ENCODE assay signal across 1 cellular context in the genomic region with DNA sequence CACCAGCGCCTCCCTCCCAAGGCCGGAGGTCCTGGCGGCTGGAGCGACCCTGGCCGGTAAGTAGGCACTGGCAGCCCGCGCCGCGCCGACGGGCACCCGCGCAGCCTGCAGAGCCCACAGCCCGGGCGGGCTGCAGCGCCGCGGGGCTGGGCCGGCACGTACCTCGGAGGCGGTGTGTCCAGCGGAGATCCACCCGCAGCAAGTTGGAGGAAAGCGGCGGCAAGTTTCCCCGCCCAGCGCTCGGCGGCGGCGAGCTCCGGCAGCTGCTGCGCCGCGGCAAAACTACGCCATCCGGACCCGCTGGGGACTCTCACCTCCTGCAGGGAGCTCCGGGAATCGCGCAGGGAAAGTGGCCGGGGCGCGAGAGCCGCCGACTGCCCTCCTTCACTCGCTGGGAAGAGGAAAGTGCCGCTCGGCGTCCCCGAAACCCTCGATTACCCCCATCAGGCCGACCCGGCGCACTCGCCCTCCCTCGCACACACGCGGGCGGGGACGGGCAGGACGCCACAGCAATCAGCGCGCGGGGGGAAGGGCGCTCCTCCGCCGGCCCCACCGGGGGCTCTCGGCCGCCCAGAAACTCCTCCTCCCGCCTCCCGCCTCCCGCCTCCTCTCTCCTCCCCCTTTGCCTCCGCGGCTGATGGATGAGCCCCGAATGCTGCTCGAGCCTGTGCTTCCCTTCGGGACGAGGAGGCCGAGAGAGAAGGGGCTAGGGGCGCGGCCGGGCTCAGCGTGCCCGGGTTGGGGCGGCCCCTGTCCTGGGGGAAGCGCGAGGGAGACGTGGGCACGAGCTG.
TF ChIP-seq lines count a peak whose summit lies in the region.

A gene (minus strand): TSS at position 436 of the 791 bp plus-strand sequence. CDS start 24,620 bp downstream, outside the sequence.

TF ChIP-seq in HEK293, 187 proteins besides CTCF, POLR2A, EP300 and RAD21 (continued from another document and continues in another):
- TF ChIP-seq, protein P1, sequence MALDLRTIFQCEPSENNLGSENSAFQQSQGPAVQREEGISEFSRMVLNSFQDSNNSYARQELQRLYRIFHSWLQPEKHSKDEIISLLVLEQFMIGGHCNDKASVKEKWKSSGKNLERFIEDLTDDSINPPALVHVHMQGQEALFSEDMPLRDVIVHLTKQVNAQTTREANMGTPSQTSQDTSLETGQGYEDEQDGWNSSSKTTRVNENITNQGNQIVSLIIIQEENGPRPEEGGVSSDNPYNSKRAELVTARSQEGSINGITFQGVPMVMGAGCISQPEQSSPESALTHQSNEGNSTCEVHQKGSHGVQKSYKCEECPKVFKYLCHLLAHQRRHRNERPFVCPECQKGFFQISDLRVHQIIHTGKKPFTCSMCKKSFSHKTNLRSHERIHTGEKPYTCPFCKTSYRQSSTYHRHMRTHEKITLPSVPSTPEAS (tag by site-specific recombination; IDR thresholded peaks at IDR 0.05) = peak; percentile 58; the same call in 1 of the 2 replicates
- TF ChIP-seq FEZF1 (tag by site-specific recombination; IDR thresholded peaks at IDR 0.05) = peak; percentile 55; the same call in 1 of the 2 replicates
- TF ChIP-seq, protein P2, sequence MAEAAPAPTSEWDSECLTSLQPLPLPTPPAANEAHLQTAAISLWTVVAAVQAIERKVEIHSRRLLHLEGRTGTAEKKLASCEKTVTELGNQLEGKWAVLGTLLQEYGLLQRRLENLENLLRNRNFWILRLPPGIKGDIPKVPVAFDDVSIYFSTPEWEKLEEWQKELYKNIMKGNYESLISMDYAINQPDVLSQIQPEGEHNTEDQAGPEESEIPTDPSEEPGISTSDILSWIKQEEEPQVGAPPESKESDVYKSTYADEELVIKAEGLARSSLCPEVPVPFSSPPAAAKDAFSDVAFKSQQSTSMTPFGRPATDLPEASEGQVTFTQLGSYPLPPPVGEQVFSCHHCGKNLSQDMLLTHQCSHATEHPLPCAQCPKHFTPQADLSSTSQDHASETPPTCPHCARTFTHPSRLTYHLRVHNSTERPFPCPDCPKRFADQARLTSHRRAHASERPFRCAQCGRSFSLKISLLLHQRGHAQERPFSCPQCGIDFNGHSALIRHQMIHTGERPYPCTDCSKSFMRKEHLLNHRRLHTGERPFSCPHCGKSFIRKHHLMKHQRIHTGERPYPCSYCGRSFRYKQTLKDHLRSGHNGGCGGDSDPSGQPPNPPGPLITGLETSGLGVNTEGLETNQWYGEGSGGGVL (tag by site-specific recombination; IDR thresholded peaks at IDR 0.05) = peak; percentile 94
- TF ChIP-seq SP2 (tag by site-specific recombination; IDR thresholded peaks at IDR 0.05) = peak; percentile 92
- TF ChIP-seq, protein P3, sequence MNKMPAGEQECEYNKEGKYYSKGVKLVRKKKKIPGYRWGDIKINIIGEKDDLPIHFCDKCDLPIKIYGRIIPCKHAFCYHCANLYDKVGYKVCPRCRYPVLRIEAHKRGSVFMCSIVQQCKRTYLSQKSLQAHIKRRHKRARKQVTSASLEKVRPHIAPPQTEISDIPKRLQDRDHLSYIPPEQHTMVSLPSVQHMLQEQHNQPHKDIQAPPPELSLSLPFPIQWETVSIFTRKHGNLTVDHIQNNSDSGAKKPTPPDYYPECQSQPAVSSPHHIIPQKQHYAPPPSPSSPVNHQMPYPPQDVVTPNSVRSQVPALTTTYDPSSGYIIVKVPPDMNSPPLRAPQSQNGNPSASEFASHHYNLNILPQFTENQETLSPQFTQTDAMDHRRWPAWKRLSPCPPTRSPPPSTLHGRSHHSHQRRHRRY (tag by site-specific recombination; IDR thresholded peaks at IDR 0.05) = no peak
- no peak for TF ChIP-seq ZNF658 (tag by site-specific recombination; IDR thresholded peaks at IDR 0.05)
- TF ChIP-seq, protein P4, sequence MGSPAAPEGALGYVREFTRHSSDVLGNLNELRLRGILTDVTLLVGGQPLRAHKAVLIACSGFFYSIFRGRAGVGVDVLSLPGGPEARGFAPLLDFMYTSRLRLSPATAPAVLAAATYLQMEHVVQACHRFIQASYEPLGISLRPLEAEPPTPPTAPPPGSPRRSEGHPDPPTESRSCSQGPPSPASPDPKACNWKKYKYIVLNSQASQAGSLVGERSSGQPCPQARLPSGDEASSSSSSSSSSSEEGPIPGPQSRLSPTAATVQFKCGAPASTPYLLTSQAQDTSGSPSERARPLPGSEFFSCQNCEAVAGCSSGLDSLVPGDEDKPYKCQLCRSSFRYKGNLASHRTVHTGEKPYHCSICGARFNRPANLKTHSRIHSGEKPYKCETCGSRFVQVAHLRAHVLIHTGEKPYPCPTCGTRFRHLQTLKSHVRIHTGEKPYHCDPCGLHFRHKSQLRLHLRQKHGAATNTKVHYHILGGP (tag by site-specific recombination; IDR thresholded peaks at IDR 0.05) = peak; percentile 74
- TF ChIP-seq ZNF660 (tag by site-specific recombination; IDR thresholded peaks at IDR 0.05) = peak; percentile 98
- TF ChIP-seq, protein P5, sequence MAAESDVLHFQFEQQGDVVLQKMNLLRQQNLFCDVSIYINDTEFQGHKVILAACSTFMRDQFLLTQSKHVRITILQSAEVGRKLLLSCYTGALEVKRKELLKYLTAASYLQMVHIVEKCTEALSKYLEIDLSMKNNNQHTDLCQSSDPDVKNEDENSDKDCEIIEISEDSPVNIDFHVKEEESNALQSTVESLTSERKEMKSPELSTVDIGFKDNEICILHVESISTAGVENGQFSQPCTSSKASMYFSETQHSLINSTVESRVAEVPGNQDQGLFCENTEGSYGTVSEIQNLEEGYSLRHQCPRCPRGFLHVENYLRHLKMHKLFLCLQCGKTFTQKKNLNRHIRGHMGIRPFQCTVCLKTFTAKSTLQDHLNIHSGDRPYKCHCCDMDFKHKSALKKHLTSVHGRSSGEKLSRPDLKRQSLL (tag by site-specific recombination; IDR thresholded peaks at IDR 0.05) = peak; percentile 75
- TF ChIP-seq ZNF391 (tag by site-specific recombination; IDR thresholded peaks at IDR 0.05; ENCODE audit: borderline replicate concordance, low read depth) = peak; percentile 56; the same call in 1 of the 2 replicates
- TF ChIP-seq ZNF837 (tag by site-specific recombination; IDR thresholded peaks at IDR 0.05) = peak; percentile 72; the same call in 1 of the 2 replicates
- TF ChIP-seq ZNF132 (tag by site-specific recombination; IDR thresholded peaks at IDR 0.05; ENCODE audit: borderline replicate concordance) = no peak
- TF ChIP-seq WT1 (tag by site-specific recombination; IDR thresholded peaks at IDR 0.05) = peak; percentile 84
- no peak for TF ChIP-seq HOXA7 (CRISPR knock-in tag; IDR thresholded peaks at IDR 0.05; ENCODE audit: borderline replicate concordance)
- peak; percentile 89 for TF ChIP-seq ZBTB17 (tag by site-specific recombination; IDR thresholded peaks at IDR 0.05)
- TF ChIP-seq ZNF629 (tag by site-specific recombination; IDR thresholded peaks at IDR 0.05) = peak; percentile 78; the same call in 1 of the 2 replicates
- no peak for TF ChIP-seq ZNF302 (tag by site-specific recombination; IDR thresholded peaks at IDR 0.05; ENCODE audit: low read depth)
- TF ChIP-seq, protein P6, sequence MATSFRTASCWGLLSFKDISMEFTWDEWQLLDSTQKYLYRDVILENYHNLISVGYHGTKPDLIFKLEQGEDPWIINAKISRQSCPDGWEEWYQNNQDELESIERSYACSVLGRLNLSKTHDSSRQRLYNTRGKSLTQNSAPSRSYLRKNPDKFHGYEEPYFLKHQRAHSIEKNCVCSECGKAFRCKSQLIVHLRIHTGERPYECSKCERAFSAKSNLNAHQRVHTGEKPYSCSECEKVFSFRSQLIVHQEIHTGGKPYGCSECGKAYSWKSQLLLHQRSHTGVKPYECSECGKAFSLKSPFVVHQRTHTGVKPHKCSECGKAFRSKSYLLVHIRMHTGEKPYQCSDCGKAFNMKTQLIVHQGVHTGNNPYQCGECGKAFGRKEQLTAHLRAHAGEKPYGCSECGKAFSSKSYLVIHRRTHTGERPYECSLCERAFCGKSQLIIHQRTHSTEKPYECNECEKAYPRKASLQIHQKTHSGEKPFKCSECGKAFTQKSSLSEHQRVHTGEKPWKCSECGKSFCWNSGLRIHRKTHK (tag by site-specific recombination; IDR thresholded peaks at IDR 0.05) = no peak
- TF ChIP-seq ZEB2 (tag by site-specific recombination; IDR thresholded peaks at IDR 0.05) = peak; percentile 96
- no peak; the same call in 1 of the 2 replicates for TF ChIP-seq REPIN1 (tag by site-specific recombination; IDR thresholded peaks at IDR 0.05; ENCODE audit: low read depth)
- no peak for TF ChIP-seq ZFP41 (tag by site-specific recombination; IDR thresholded peaks at IDR 0.05; ENCODE audit: borderline replicate concordance)
- peak; percentile 81 for TF ChIP-seq YY1 (tag by site-specific recombination; IDR thresholded peaks at IDR 0.05)
- TF ChIP-seq, protein P7, sequence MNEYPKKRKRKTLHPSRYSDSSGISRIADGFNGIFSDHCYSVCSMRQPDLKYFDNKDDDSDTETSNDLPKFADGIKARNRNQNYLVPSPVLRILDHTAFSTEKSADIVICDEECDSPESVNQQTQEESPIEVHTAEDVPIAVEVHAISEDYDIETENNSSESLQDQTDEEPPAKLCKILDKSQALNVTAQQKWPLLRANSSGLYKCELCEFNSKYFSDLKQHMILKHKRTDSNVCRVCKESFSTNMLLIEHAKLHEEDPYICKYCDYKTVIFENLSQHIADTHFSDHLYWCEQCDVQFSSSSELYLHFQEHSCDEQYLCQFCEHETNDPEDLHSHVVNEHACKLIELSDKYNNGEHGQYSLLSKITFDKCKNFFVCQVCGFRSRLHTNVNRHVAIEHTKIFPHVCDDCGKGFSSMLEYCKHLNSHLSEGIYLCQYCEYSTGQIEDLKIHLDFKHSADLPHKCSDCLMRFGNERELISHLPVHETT (tag by site-specific recombination; IDR thresholded peaks at IDR 0.05) = peak; percentile 66; the same call in 1 of the 2 replicates
- TF ChIP-seq GLIS2 (tag by site-specific recombination; IDR thresholded peaks at IDR 0.05) = peak; percentile 99
- TF ChIP-seq EGR2 (tag by site-specific recombination; IDR thresholded peaks at IDR 0.05; ENCODE audit: low read depth) = peak; percentile 92
- TF ChIP-seq, protein P8, sequence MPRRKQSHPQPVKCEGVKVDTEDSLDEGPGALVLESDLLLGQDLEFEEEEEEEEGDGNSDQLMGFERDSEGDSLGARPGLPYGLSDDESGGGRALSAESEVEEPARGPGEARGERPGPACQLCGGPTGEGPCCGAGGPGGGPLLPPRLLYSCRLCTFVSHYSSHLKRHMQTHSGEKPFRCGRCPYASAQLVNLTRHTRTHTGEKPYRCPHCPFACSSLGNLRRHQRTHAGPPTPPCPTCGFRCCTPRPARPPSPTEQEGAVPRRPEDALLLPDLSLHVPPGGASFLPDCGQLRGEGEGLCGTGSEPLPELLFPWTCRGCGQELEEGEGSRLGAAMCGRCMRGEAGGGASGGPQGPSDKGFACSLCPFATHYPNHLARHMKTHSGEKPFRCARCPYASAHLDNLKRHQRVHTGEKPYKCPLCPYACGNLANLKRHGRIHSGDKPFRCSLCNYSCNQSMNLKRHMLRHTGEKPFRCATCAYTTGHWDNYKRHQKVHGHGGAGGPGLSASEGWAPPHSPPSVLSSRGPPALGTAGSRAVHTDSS (tag by site-specific recombination; IDR thresholded peaks at IDR 0.05) = 0 out of 2 replicates have a peak, but pooled peaks have one; percentile 6
- peak; percentile 87 for TF ChIP-seq ZIC2 (tag by site-specific recombination; IDR thresholded peaks at IDR 0.05)
- TF ChIP-seq, protein P9, sequence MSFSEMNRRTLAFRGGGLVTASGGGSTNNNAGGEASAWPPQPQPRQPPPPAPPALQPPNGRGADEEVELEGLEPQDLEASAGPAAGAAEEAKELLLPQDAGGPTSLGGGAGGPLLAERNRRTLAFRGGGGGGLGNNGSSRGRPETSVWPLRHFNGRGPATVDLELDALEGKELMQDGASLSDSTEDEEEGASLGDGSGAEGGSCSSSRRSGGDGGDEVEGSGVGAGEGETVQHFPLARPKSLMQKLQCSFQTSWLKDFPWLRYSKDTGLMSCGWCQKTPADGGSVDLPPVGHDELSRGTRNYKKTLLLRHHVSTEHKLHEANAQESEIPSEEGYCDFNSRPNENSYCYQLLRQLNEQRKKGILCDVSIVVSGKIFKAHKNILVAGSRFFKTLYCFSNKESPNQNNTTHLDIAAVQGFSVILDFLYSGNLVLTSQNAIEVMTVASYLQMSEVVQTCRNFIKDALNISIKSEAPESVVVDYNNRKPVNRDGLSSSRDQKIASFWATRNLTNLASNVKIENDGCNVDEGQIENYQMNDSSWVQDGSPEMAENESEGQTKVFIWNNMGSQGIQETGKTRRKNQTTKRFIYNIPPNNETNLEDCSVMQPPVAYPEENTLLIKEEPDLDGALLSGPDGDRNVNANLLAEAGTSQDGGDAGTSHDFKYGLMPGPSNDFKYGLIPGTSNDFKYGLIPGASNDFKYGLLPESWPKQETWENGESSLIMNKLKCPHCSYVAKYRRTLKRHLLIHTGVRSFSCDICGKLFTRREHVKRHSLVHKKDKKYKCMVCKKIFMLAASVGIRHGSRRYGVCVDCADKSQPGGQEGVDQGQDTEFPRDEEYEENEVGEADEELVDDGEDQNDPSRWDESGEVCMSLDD (tag by site-specific recombination; IDR thresholded peaks at IDR 0.05) = peak; percentile 83
- peak; percentile 88 for TF ChIP-seq ZNF423 (tag by site-specific recombination; IDR thresholded peaks at IDR 0.05)
- no peak for TF ChIP-seq ZNF529 (tag by site-specific recombination; IDR thresholded peaks at IDR 0.05; ENCODE audit: insufficient replicate concordance)
- peak; percentile 87 for TF ChIP-seq ZNF24 (tag by site-specific recombination; IDR thresholded peaks at IDR 0.05)
- TF ChIP-seq, protein P10, sequence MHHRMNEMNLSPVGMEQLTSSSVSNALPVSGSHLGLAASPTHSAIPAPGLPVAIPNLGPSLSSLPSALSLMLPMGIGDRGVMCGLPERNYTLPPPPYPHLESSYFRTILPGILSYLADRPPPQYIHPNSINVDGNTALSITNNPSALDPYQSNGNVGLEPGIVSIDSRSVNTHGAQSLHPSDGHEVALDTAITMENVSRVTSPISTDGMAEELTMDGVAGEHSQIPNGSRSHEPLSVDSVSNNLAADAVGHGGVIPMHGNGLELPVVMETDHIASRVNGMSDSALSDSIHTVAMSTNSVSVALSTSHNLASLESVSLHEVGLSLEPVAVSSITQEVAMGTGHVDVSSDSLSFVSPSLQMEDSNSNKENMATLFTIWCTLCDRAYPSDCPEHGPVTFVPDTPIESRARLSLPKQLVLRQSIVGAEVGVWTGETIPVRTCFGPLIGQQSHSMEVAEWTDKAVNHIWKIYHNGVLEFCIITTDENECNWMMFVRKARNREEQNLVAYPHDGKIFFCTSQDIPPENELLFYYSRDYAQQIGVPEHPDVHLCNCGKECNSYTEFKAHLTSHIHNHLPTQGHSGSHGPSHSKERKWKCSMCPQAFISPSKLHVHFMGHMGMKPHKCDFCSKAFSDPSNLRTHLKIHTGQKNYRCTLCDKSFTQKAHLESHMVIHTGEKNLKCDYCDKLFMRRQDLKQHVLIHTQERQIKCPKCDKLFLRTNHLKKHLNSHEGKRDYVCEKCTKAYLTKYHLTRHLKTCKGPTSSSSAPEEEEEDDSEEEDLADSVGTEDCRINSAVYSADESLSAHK (tag by site-specific recombination; IDR thresholded peaks at IDR 0.05) = peak; percentile 98
- TF ChIP-seq ZNF324 (tag by site-specific recombination; IDR thresholded peaks at IDR 0.05) = peak; percentile 93
- TF ChIP-seq OSR2 (tag by site-specific recombination; IDR thresholded peaks at IDR 0.05) = peak; percentile 49; the same call in 1 of the 2 replicates
- TF ChIP-seq KLF1 (tag by site-specific recombination; IDR thresholded peaks at IDR 0.05) = peak; percentile 67; the same call in 1 of the 2 replicates
- TF ChIP-seq, protein P11, sequence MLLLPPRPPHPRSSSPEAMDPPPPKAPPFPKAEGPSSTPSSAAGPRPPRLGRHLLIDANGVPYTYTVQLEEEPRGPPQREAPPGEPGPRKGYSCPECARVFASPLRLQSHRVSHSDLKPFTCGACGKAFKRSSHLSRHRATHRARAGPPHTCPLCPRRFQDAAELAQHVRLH (tag by site-specific recombination; IDR thresholded peaks at IDR 0.05) = peak; percentile 94
- 0 out of 2 replicates have a peak, but pooled peaks have one; percentile 8 for TF ChIP-seq ZNF664 (tag by site-specific recombination; IDR thresholded peaks at IDR 0.05)
- peak; percentile 93 for TF ChIP-seq ZNF610 (tag by site-specific recombination; IDR thresholded peaks at IDR 0.05; ENCODE audit: borderline replicate concordance)
- TF ChIP-seq GLI4 (tag by site-specific recombination; IDR thresholded peaks at IDR 0.05) = 0 out of 2 replicates have a peak, but pooled peaks have one; percentile 43
